ENCODE assay signal across 17 cellular contexts in genomic region chr2:139478191-139478914, GRCh38.
DNase-seq lines count a peak whose midpoint lies in the region; ATAC-seq and TF ChIP-seq lines count a peak whose summit lies in the region.
"Had no signal": no experiment of that assay in that cellular context is flagged by ENCODE, and none has a peak within 500 bp of the region (broad histone marks: within the 10 kb centered on the region; RNA-seq: fewer than 3 reads in every experiment).

No MANE protein-coding gene starts in this region.

- H3K4me1 Mint-ChIP-seq in glutamatergic neuron (ENCODE audit: low read depth, unreplicated experiment), result peaks cover 7% of the 10 kb centered on the region
- H3K4me1 Mint-ChIP-seq: activated naive CD8-positive, alpha-beta T cell treated with anti-CD3 and anti-CD28 coated beads, Interleukin-2, amount 10 ng/mL, durations not matched to agents 7 days and 5 days had no signal

- H3K4me3 Mint-ChIP-seq in glutamatergic neuron (ENCODE audit: unreplicated experiment), result no peak overlapping the region
- H3K4me3 Mint-ChIP-seq: activated naive CD8-positive, alpha-beta T cell treated with anti-CD3 and anti-CD28 coated beads, Interleukin-2, amount 10 ng/mL, durations not matched to agents 7 days and 5 days; T-helper 1 cell treated with Interleukin-12 subunit alpha and Interleukin-12 subunit beta and Interleukin-4 antibody, amounts not matched to agents 30 μg/mL and 1 μg/mL, for 36 hours had no signal

- peak overlapping the region; percentile 16 for H3K27ac Mint-ChIP-seq in glutamatergic neuron (ENCODE audit: unreplicated experiment)
- H3K27ac Mint-ChIP-seq: activated naive CD8-positive, alpha-beta T cell treated with anti-CD3 and anti-CD28 coated beads, Interleukin-2, amount 10 ng/mL, durations not matched to agents 7 days and 5 days; progenitor cell of endocrine pancreas; T-helper 1 cell treated with Interleukin-12 subunit alpha and Interleukin-12 subunit beta and Interleukin-4 antibody, amounts not matched to agents 30 μg/mL and 1 μg/mL, for 36 hours had no signal

- DNase-seq in ELR (ENCODE audit: low read depth), result peak; percentile 46
- DNase-seq in NCI-H1694 (lab: John Stamatoyannopoulos, UW), result peak; percentile 41
- peak; percentile 11 for DNase-seq in OCI-M1 (lab: John Stamatoyannopoulos, UW)
- DNase-seq in glutamatergic neuron, result no peak
- DNase-seq in Right ventricle myocardium inferior (ENCODE audit: missing footprints), result no peak
- DNase-seq in HuH-7.5 (ENCODE audit: low spot score), result no peak
- DNase-seq: activated naive CD8-positive, alpha-beta T cell treated with anti-CD3 and anti-CD28 coated beads, Interleukin-2, amount 10 ng/mL, durations not matched to agents 7 days and 5 days; activated T-cell treated with anti-CD3 and anti-CD28 coated beads for 4 hours; caudate nucleus; heart left ventricle; NCI-H345; Peyer's patch; substantia nigra had no signal

- peak; percentile 16 for TF ChIP-seq CTCF in glutamatergic neuron (IDR thresholded peaks at IDR 0.05; ENCODE audit: partially characterized antibody, unreplicated experiment)

- no peaks in the 10 kb centered on the region for H3K9me3 Mint-ChIP-seq in glutamatergic neuron (ENCODE audit: unreplicated experiment)

- intact Hi-C loops in Right ventricle myocardium inferior (cut with DNase I), result no loop called here

- no peaks in the 10 kb centered on the region for H3K36me3 Mint-ChIP-seq in glutamatergic neuron (ENCODE audit: unreplicated experiment)
- H3K36me3 Mint-ChIP-seq: activated naive CD8-positive, alpha-beta T cell treated with anti-CD3 and anti-CD28 coated beads, Interleukin-2, amount 10 ng/mL, durations not matched to agents 7 days and 5 days had no signal

- no peaks in the 10 kb centered on the region for H3K27me3 Mint-ChIP-seq in glutamatergic neuron (ENCODE audit: unreplicated experiment)
- H3K27me3 Mint-ChIP-seq: activated naive CD8-positive, alpha-beta T cell treated with anti-CD3 and anti-CD28 coated beads, Interleukin-2, amount 10 ng/mL, durations not matched to agents 7 days and 5 days; progenitor cell of endocrine pancreas had no signal

- no peak for ATAC-seq in Right ventricle myocardium inferior
- ATAC-seq in HG03175 (IDR thresholded peaks at IDR 0.05; ENCODE audit: unreplicated experiment), result no peak
- no peak for ATAC-seq in HG03378 (IDR thresholded peaks at IDR 0.05; ENCODE audit: unreplicated experiment)
- ATAC-seq: heart left ventricle had no signal

Comparison
In these comparisons a context has a peak if more than half of its experiments do, and no peak if none do; other contexts are left out.
1. DNase-seq: peak in ELR (single experiment), NCI-H1694 (single experiment) and OCI-M1 (single experiment); none in glutamatergic neuron (single experiment), Right ventricle myocardium inferior (single experiment) and HuH-7.5 (single experiment).